Comparison of ENCODE assay signal across 9 cellular contexts in the genomic region with DNA sequence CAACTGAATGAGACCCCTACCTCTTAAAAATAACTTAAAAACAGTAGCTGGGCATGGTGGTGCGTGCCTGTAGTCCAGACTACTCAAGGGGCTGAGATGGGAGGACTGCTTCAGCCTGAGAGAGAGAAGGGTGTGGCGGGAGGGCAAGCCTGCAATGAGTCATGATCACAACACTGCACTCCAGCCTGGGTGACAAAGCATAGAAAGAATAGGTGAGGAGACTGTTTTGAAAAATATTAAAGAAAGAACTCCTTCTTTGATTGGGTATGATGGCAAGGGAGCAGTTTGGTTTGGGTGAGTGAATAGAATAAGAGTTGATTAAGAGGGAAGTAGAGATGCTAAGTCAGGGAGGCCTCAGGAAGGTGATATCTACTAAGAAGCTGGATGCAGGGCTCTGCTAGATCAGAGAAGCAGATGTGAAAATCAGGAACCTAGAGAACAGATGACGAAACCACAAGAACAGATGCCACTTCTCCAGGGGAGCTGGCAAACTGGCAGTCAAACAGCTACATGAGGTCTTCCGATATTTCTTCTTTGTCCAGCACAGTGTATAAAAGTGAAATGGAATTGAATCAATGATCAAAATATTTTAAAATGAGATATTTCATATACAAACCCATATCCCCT.
A peak's percentile ranks its signal among the peaks of the same experiment; 100 is the strongest.
DNase-seq lines count a peak whose midpoint lies in the region; ATAC-seq and TF ChIP-seq lines count a peak whose summit lies in the region.
"Had no signal": no experiment of that assay in that cellular context is flagged by ENCODE, and none has a peak within 500 bp of the region (broad histone marks: within the 10 kb centered on the region; RNA-seq: fewer than 3 reads in every experiment).

No MANE protein-coding gene starts in this region.

- H2AFZ ChIP-seq in PC-3 (ENCODE audit: low read length): peak overlapping the region; percentile 54; the same call in 1 of the 2 replicates

- H3K4me3 Mint-ChIP-seq in T-helper 17 cell: no peak overlapping the region
- H3K4me3 Mint-ChIP-seq: brain had no signal

- no peaks in the 10 kb centered on the region for H3K9me2 ChIP-seq in PC-3 (replicated peaks; ENCODE audit: low read length)

- TF ChIP-seq CTCF in PC-3 (conservative IDR thresholded peaks at IDR 0.05; ENCODE audit: low read depth, low read length): no peak

- H3K36me3 ChIP-seq in PC-3 (ENCODE audit: low read depth, low read length): no peaks in the 10 kb centered on the region

- no peak overlapping the region for H3K27ac Mint-ChIP-seq in T-helper 17 cell

- no peaks in the 10 kb centered on the region for H4K20me1 ChIP-seq in PC-3 (ENCODE audit: low read length)

- POLR2A ChIA-PET in PC-3 (lab: Charles Lee; ENCODE audit: unreplicated experiment): no interaction called here

- TF ChIP-seq POLR2A in erythroblast (IDR thresholded peaks at IDR 0.05; ENCODE audit: low read length): no peak

- peak overlapping the region; percentile 32 for H3K27ac ChIP-seq in PC-3 (ENCODE audit: low read length)

- H3K9me3 ChIP-seq in PC-3 (ENCODE audit: low read length) (no peaks in the 10 kb centered on the region), T-helper 17 cell (ENCODE audit: control insufficient read depth, low read length, poor library complexity, severe bottlenecking) (no peaks in the 10 kb centered on the region)

- no peaks in the 10 kb centered on the region for H3K4me1 Mint-ChIP-seq in T-helper 17 cell
- H3K4me1 Mint-ChIP-seq: brain had no signal

- no peaks in the 10 kb centered on the region for H3K27me3 ChIP-seq in PC-3 (ENCODE audit: low read length)

- no peaks in the 10 kb centered on the region for H3K79me2 ChIP-seq in PC-3 (ENCODE audit: low read length)

- ATAC-seq in PC-3 (peak; percentile 94), GM21717 (IDR thresholded peaks at IDR 0.05; ENCODE audit: unreplicated experiment) (no peak), T-helper 17 cell (no peak), left ventricle myocardium superior (no peak)

- H3K36me3 Mint-ChIP-seq in T-helper 17 cell (ENCODE audit: low read depth): no peaks in the 10 kb centered on the region

- intact Hi-C loops in PC-3 (cut with micrococcal nuclease) (no loop called here), left ventricle myocardium superior (cut with micrococcal nuclease) (no loop called here)

- no peak overlapping the region for H3K4me3 ChIP-seq in PC-3 (ENCODE audit: low read length)

- H3K27me3 Mint-ChIP-seq in T-helper 17 cell: no peaks in the 10 kb centered on the region
- H3K27me3 Mint-ChIP-seq: brain had no signal

- H3F3A ChIP-seq in PC-3 (ENCODE audit: low read length, unreplicated experiment): no peaks in the 10 kb centered on the region

- no TSS peak for BruUV-seq in PC-3 (replicated peaks; lab: Mats Ljungman, UMichigan)

- peak overlapping the region; percentile 33; the same call in 1 of the 2 replicates for H3K4me2 ChIP-seq in PC-3 (ENCODE audit: low read length)

- H3K4me1 ChIP-seq in PC-3 (ENCODE audit: insufficient read depth, low read length): peaks cover 14% of the 10 kb centered on the region

- no peak overlapping the region for H3K9ac ChIP-seq in PC-3 (ENCODE audit: low read length)

- DNase-seq in SIG-M5 treated with dmso at 0.1 percent for 504 hours (lab: John Stamatoyannopoulos, UW; ENCODE audit: unreplicated experiment) (peak; percentile 69), SIG-M5 (lab: John Stamatoyannopoulos, UW) (no peak), PC-3 (peak; percentile 59), erythroblast (lab: John Stamatoyannopoulos, UW) (peak; percentile 12 to 53), T-helper 9 cell (no peak), T-helper 17 cell (no peak), left ventricle myocardium superior (no peak)

- CTCF ChIA-PET in PC-3 (lab: Charles Lee): no interaction called here

Comparison
In these comparisons a context has a peak if more than half of its experiments do, and no peak if none do; other contexts are left out.
1. DNase-seq: peak in SIG-M5 treated with dmso at 0.1 percent for 504 hours (single experiment), PC-3 (single experiment) and erythroblast (2 of 2); none in SIG-M5 (single experiment), T-helper 9 cell (single experiment), T-helper 17 cell (0 of 3) and left ventricle myocardium superior (single experiment).